Comparison of ENCODE assay signal across 11 cellular contexts in genomic region chr5:148809781-148810524, GRCh38. TPM values are rescaled to one million over a fixed set of nuclear protein-coding genes. Genes with fewer than 3 reads are reported as not detected.
DNase-seq lines count a peak whose midpoint lies in the region; ATAC-seq and TF ChIP-seq lines count a peak whose summit lies in the region.
"Had no signal": no experiment of that assay in that cellular context is flagged by ENCODE, and none has a peak within 500 bp of the region (broad histone marks: within the 10 kb centered on the region; RNA-seq: fewer than 3 reads in every experiment).

No MANE protein-coding gene starts in this region.

- peaks cover 7% of the 10 kb centered on the region for H3K27me3 ChIP-seq in OCI-LY3 (ENCODE audit: low read depth, low read length)
- H3K27me3 ChIP-seq in spleen (replicated peaks in 1 of 7), result no peaks in the 10 kb centered on the region

- DNase-seq in activated CD4-positive, alpha-beta T cell treated with anti-CD3 and anti-CD28 coated beads for 36 hours, result no peak
- DNase-seq in activated CD4-positive, alpha-beta T cell treated with anti-CD3 and anti-CD28 coated beads, Interleukin-2, amount 50 U/mL, for 48 hours, result no peak
- DNase-seq in choroid plexus epithelial cell (ENCODE audit: low read depth) (peak; percentile 17), spleen (no peak), NCI-H1436 (lab: John Stamatoyannopoulos, UW) (no peak), CD1c-positive myeloid dendritic cell (ENCODE audit: extremely low spot score) (no peak)
- DNase-seq: activated effector memory CD4-positive, alpha-beta T cell treated with Interleukin-2 at 50 U/mL for 16 hours had no signal

- intact Hi-C loops in activated CD4-positive, alpha-beta T cell treated with anti-CD3 and anti-CD28 coated beads for 36 hours (cut with DNase I, micrococcal nuclease), result loop anchor here (1.0 to 5.0 kb wide), 7 partner anchors 16 to 623 kb away; partner anchors contain the start of genes ADRB2 (in 2 of the 2), FBXO38 (in 1 of the 2) and PCYOX1L (in 1 of the 2)
- intact Hi-C loops in spleen (cut with DNase I; ENCODE audit: low total_unique reads), result no loop called here

- H3K27ac ChIP-seq in OCI-LY3 (ENCODE audit: low read length) (peak overlapping the region; percentile 88; the same call in 1 of the 2 replicates), spleen (peak overlapping the region; percentile 38 to 89 (median 80))

- peaks cover 48% of the 10 kb centered on the region for H3K4me1 Mint-ChIP-seq in activated CD4-positive, alpha-beta T cell treated with anti-CD3 and anti-CD28 coated beads for 36 hours

- peak overlapping the region; percentile 76 for H3K4me3 ChIP-seq in OCI-LY3 (ENCODE audit: low read length)
- no peak overlapping the region for H3K4me3 ChIP-seq in choroid plexus epithelial cell (ENCODE audit: low read depth, low read length)
- H3K4me3 ChIP-seq in spleen, result peak overlapping the region in 7 of 8 donors; percentile 32 to 64 (median 35)

- CTCF ChIA-PET in activated CD4-positive, alpha-beta T cell treated with anti-CD3 and anti-CD28 coated beads for 36 hours (lab: Charles Lee), result interaction anchor here (0.6 to 2.1 kb wide), 5 partner anchors 10 to 852 kb away, joined by 3 to 13 read pairs (median 3); no protein-coding TSS in a partner anchor

- H3K27ac Mint-ChIP-seq in activated CD4-positive, alpha-beta T cell treated with anti-CD3 and anti-CD28 coated beads for 36 hours, result peak overlapping the region; percentile 4

- peak overlapping the region; percentile 82 for H3K4me2 ChIP-seq in OCI-LY3 (ENCODE audit: low read length)

- TF ChIP-seq CTCF in OCI-LY3 (IDR thresholded peaks at IDR 0.05; ENCODE audit: low read depth, low read length) (no peak), choroid plexus epithelial cell (conservative IDR thresholded peaks at IDR 0.05; ENCODE audit: low read depth, low read length) (no peak), spleen (IDR thresholded peaks at IDR 0.05 in 8 of 11, conservative IDR thresholded peaks at IDR 0.05 in 3 of 11) (no peak)

- no peak for TF ChIP-seq POLR2A in spleen (IDR thresholded peaks at IDR 0.05)

- H3K4me1 ChIP-seq in OCI-LY3 (ENCODE audit: low read length) (peaks cover 65% of the 10 kb centered on the region), spleen (peaks cover 51 to 80% (median 75%) of the 10 kb centered on the region in 6 donors)

- POLR2A ChIA-PET in activated CD4-positive, alpha-beta T cell treated with anti-CD3 and anti-CD28 coated beads for 36 hours (lab: Charles Lee), result no interaction called here

- no peaks in the 10 kb centered on the region for H3K9me3 ChIP-seq in OCI-LY3 (ENCODE audit: insufficient read depth, low read length)
- H3K9me3 ChIP-seq in spleen, result no peaks in the 10 kb centered on the region

- H3K9ac ChIP-seq in OCI-LY3 (ENCODE audit: low read length), result peak overlapping the region; percentile 26; the same call in 1 of the 2 replicates

- no peak overlapping the region for H2AFZ ChIP-seq in OCI-LY3 (ENCODE audit: low read depth, low read length)

- WGBS in spleen, 5 donors, result 72 to 87% (median 75%) methylated on average over 3 of the region's 3 CpGs

- no peaks in the 10 kb centered on the region for H4K20me1 ChIP-seq in OCI-LY3 (ENCODE audit: insufficient read depth, low read length)

- peaks cover 1% of the 10 kb centered on the region for H3K27me3 Mint-ChIP-seq in activated CD4-positive, alpha-beta T cell treated with anti-CD3 and anti-CD28 coated beads for 36 hours

- no peaks in the 10 kb centered on the region for H3K79me2 ChIP-seq in OCI-LY3 (ENCODE audit: low read length)

- H3K36me3 ChIP-seq in OCI-LY3 (replicated peaks; ENCODE audit: low read depth, low read length), result no peaks in the 10 kb centered on the region
- no peaks in the 10 kb centered on the region for H3K36me3 ChIP-seq in spleen

- ATAC-seq in activated CD4-positive, alpha-beta T cell treated with anti-CD3 and anti-CD28 coated beads for 36 hours, result no peak
- no peak for ATAC-seq in GM19324 (IDR thresholded peaks at IDR 0.05; ENCODE audit: low FRiP score, unreplicated experiment)

- no peaks in the 10 kb centered on the region for H3K9me3 Mint-ChIP-seq in activated CD4-positive, alpha-beta T cell treated with anti-CD3 and anti-CD28 coated beads for 36 hours (ENCODE audit: low read depth)

- H3K4me3 Mint-ChIP-seq in activated CD4-positive, alpha-beta T cell treated with anti-CD3 and anti-CD28 coated beads for 36 hours, result peak overlapping the region; percentile 71

- H3K36me3 Mint-ChIP-seq in activated CD4-positive, alpha-beta T cell treated with anti-CD3 and anti-CD28 coated beads for 36 hours (ENCODE audit: low read depth), result no peaks in the 10 kb centered on the region

RNA-seq across cellular contexts. Expression of gene ADRB2, which starts 16.5 kb away (rescaled TPM):
- under 1 TPM in 1 of 2 experiments, not detected in 1; 0.09 TPM for total RNA-seq in activated CD4-positive, alpha-beta T cell treated with anti-CD3 and anti-CD28 coated beads for 36 hours
- total RNA-seq in spleen, result 10 to 100 TPM in 4 of 7 donors, 1 to 10 TPM in 3; 8.7 to 23.1 (median 14.9) TPM
- polyA plus RNA-seq in spleen, result 1 to 10 TPM; 1.2 to 3.1 (median 2.4) TPM
- total RNA-seq: A673 had no signal
- polyA plus RNA-seq: neural cell had no signal

Comparison
In these comparisons a context has a peak if more than half of its experiments do, and no peak if none do; other contexts are left out.
1. RNA of gene ADRB2, which starts 16.5 kb away (total RNA-seq): 8.7 to 23.1 TPM in spleen; 0.09 TPM in activated CD4-positive, alpha-beta T cell treated with anti-CD3 and anti-CD28 coated beads for 36 hours; every median in the first group is over 4 times any median in the second.